Comparison of ENCODE assay signal across 18 cellular contexts in the genomic region with DNA sequence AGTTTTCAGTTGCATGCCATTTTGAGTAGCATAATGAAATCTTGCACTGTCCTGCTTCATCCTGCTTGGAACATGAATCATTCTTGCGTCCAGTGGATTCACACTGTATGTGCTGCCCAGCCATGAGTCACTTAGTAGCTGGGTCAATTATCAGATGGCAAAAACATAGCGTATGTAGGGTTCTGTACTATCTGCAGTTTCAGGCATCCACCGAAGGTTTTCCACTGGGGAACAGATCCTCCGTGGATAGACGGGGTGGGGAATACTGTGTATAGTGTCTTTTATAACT.
DNase-seq lines count a peak whose midpoint lies in the region; ATAC-seq and TF ChIP-seq lines count a peak whose summit lies in the region.
"Had no signal": no experiment of that assay in that cellular context is flagged by ENCODE, and none has a peak within 500 bp of the region (broad histone marks: within the 10 kb centered on the region; RNA-seq: fewer than 3 reads in every experiment).

No MANE protein-coding gene starts in this region.

- in situ Hi-C loops in ACHN (cut with HindIII; ENCODE audit: low pct_ligation_motif_present, low pct_unique_long_range_greater_than_20kb, low sequenced_read_pairs) = no loop called here

- H3K27me3 Mint-ChIP-seq in HFFc6 (ENCODE audit: insufficient read depth) = peaks cover 4% of the 10 kb centered on the region; the same call in 1 of the 2 replicates
- H3K27me3 Mint-ChIP-seq: T-helper 17 cell had no signal

- intact Hi-C loops in adrenal gland (cut with DNase I) = no loop called here

- H3K4me1 Mint-ChIP-seq in HFFc6 (ENCODE audit: low read depth) = peaks cover 12% of the 10 kb centered on the region
- H3K4me1 Mint-ChIP-seq: activated CD4-positive, alpha-beta T cell treated with anti-CD3 and anti-CD28 coated beads, Interleukin-2, amount 10 ng/mL, durations not matched to agents 7 days and 5 days had no signal

- WGBS in adrenal gland, 4 donors = 63 to 76% (median 68%) methylated on average over 5 of the region's 5 CpGs

- ATAC-seq in left lobe of liver (no peak), HG03378 (IDR thresholded peaks at IDR 0.05; ENCODE audit: unreplicated experiment) (no peak)
- ATAC-seq: gastroesophageal sphincter, mucosa of descending colon, T-helper 17 cell had no signal

- H3K36me3 Mint-ChIP-seq in HFFc6 (ENCODE audit: low read depth) = no peaks in the 10 kb centered on the region

- no peaks in the 10 kb centered on the region for H3K36me3 ChIP-seq in adrenal gland (replicated peaks in 1 of 2)
- H3K36me3 ChIP-seq: gastroesophageal sphincter had no signal

- H3K4me3 Mint-ChIP-seq in HFFc6 = no peak overlapping the region
- H3K4me3 Mint-ChIP-seq: activated CD4-positive, alpha-beta T cell treated with anti-CD3 and anti-CD28 coated beads, Interleukin-2, amount 10 ng/mL, durations not matched to agents 7 days and 5 days; T-helper 17 cell had no signal

- no peaks in the 10 kb centered on the region for H3K27me3 ChIP-seq in adrenal gland
- H3K27me3 ChIP-seq: gastroesophageal sphincter had no signal

- H3K4me3 ChIP-seq in adrenal gland = no peak overlapping the region
- H3K4me3 ChIP-seq: gastroesophageal sphincter, mucosa of descending colon had no signal

- no peaks in the 10 kb centered on the region for H3K9me3 ChIP-seq in adrenal gland (replicated peaks in 1 of 3)
- H3K9me3 ChIP-seq: mucosa of descending colon had no signal

- H3K27ac Mint-ChIP-seq in HFFc6 = no peak overlapping the region
- H3K27ac Mint-ChIP-seq: activated CD4-positive, alpha-beta T cell treated with anti-CD3 and anti-CD28 coated beads, Interleukin-2, amount 10 ng/mL, durations not matched to agents 7 days and 5 days; T-helper 17 cell had no signal

- no peak overlapping the region for H3K27ac ChIP-seq in adrenal gland
- H3K27ac ChIP-seq: gastroesophageal sphincter, parathyroid adenoma had no signal

- TF ChIP-seq POLR2A in adrenal gland (IDR thresholded peaks at IDR 0.05) = no peak

- H3K9me3 Mint-ChIP-seq in HFFc6 = no peaks in the 10 kb centered on the region

- no peak for TF ChIP-seq CTCF in HFFc6 (IDR thresholded peaks at IDR 0.05)
- TF ChIP-seq CTCF in adrenal gland (IDR thresholded peaks at IDR 0.05) = no peak

- no peaks in the 10 kb centered on the region for H3K4me1 ChIP-seq in adrenal gland (replicated peaks in 1 of 2)
- H3K4me1 ChIP-seq: Caco-2, gastroesophageal sphincter had no signal

- DNase-seq in ACHN (peak; percentile 46), HFFc6 (peak; percentile 72), adrenal gland (peak in 4 of 7 donors; percentile 16 to 26 (median 20)), fibroblast of the conjunctiva (ENCODE audit: low read depth) (peak; percentile 53), NCI-H2171 (lab: John Stamatoyannopoulos, UW) (no peak), left lobe of liver (ENCODE audit: low spot score) (no peak), pons (ENCODE audit: low spot score) (no peak)
- DNase-seq: activated CD4-positive, alpha-beta T cell treated with anti-CD3 and anti-CD28 coated beads, Interleukin-2, amount 10 ng/mL, durations not matched to agents 7 days and 5 days; activated T-cell treated with anti-CD3 and anti-CD28 coated beads, Interleukin-2, amount 50 U/mL, for 48 hours; Caco-2; dermis blood vessel endothelial cell; islet precursor cell; mucosa of descending colon; NCI-H1417; T-helper 17 cell had no signal

Comparison
In these comparisons a context has a peak if more than half of its experiments do, and no peak if none do; other contexts are left out.
1. DNase-seq: peak in ACHN (single experiment), HFFc6 (single experiment), adrenal gland (4 of 7) and fibroblast of the conjunctiva (single experiment); none in NCI-H2171 (single experiment), left lobe of liver (single experiment) and pons (single experiment).